Comparison of ENCODE assay signal across 24 cellular contexts in the genomic region with DNA sequence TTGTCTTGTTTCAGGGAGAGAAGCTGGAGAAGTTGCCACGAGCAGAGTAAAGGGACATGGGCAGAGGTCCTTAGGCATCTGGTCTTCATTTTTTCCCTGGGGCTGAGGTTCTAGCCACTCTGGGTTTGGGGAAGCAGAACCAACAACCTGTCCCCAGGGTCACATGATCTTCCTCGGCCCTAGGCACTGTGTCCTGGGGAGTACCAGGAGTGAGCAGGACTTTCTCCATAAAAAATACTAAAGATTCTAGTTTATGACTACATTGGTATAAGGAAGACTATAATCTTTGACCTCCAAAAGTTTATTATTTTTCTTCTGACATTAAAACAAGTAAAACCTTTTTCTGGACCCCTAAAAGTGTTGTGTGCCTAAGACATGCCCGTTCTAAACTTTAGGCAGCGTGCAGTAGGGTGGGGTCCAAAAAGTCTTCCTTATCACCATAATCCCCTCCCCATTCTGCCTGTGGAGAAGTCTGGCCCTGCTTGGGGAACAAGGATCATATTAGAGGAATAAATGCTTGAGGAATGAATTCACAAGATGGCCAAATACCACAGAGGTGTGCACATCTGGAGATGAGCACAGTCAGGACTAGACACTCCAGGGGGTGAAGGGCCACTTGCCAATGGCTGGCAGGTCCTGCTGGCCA. TPM values are rescaled to one million over a fixed set of nuclear protein-coding genes. Genes with fewer than 3 reads are reported as not detected.
A peak's percentile ranks its signal among the peaks of the same experiment; 100 is the strongest.
DNase-seq lines count a peak whose midpoint lies in the region; ATAC-seq, FAIRE-seq and TF ChIP-seq lines count a peak whose summit lies in the region.
"Had no signal": no experiment of that assay in that cellular context is flagged by ENCODE, and none has a peak within 500 bp of the region (broad histone marks: within the 10 kb centered on the region; RNA-seq: fewer than 3 reads in every experiment).

No MANE protein-coding gene starts in this region.

- no peaks in the 10 kb centered on the region for H3K36me3 Mint-ChIP-seq in naive thymus-derived CD8-positive, alpha-beta T cell
- no peaks in the 10 kb centered on the region for H3K36me3 Mint-ChIP-seq in type B pancreatic cell
- no peaks in the 10 kb centered on the region for H3K36me3 Mint-ChIP-seq in effector memory CD8-positive, alpha-beta T cell (ENCODE audit: insufficient read depth)
- H3K36me3 Mint-ChIP-seq: activated naive CD8-positive, alpha-beta T cell treated with anti-CD3 and anti-CD28 coated beads, Interleukin-2, amount 10 ng/mL, durations not matched to agents 7 days and 5 days; CD14-positive monocyte; stimulated activated effector memory CD8-positive, alpha-beta T cell treated with anti-CD3 and anti-CD28 coated beads, Interleukin-12 subunit alpha, Interleukin-12 subunit beta, amount 100 ng/mL, for 72 hours had no signal

- H3K9ac ChIP-seq in HUES64 (ENCODE audit: low read depth, low read length), result no peak overlapping the region

- in situ Hi-C loops in astrocyte of the spinal cord (cut with HindIII; ENCODE audit: low sequenced_read_pairs), result no loop called here

- H3K27me3 ChIP-seq in A673 (replicated peaks; ENCODE audit: insufficient read depth, low read depth, low read length, poor library complexity) (no peaks in the 10 kb centered on the region), HUES64 (ENCODE audit: insufficient read depth, low read length) (no peaks in the 10 kb centered on the region)
- H3K27me3 ChIP-seq: breast epithelium, testis had no signal

- no peak for DNase-seq in A673 (ENCODE audit: low spot score)
- peak; percentile 38 for DNase-seq in astrocyte of the spinal cord (ENCODE audit: low read depth, low spot score)
- peak; percentile 12 for DNase-seq in glomerular visceral epithelial cell (ENCODE audit: extremely low spot score)
- no peak for DNase-seq in HTR-8/SVneo (ENCODE audit: insufficient read length, low spot score)
- DNase-seq in naive thymus-derived CD8-positive, alpha-beta T cell, result no peak
- DNase-seq in type B pancreatic cell (ENCODE audit: extremely low spot score, unreplicated experiment), result no peak
- DNase-seq in effector memory CD8-positive, alpha-beta T cell, result no peak
- DNase-seq: activated CD4-positive, alpha-beta T cell treated with anti-CD3 and anti-CD28 coated beads, Interleukin-2, amount 50 U/mL, for 1 hour; activated CD8-positive, alpha-beta memory T cell treated with anti-CD3 and anti-CD28 coated beads, Interleukin-2, amount 50 U/mL, for 4 hours; activated naive CD8-positive, alpha-beta T cell treated with anti-CD3 and anti-CD28 coated beads, Interleukin-2, amount 10 ng/mL, durations not matched to agents 7 days and 5 days; foreskin melanocyte; KG1; NCI-H1092; NCI-H2081 treated with DMSO at 0.1 percent for 48 hours; RPMI8226; testis had no signal

- H3K9me3 ChIP-seq in A673 (ENCODE audit: low read depth, low read length, poor library complexity, severe bottlenecking) (no peaks in the 10 kb centered on the region), HUES64 (ENCODE audit: insufficient read depth, low read depth, low read length) (no peaks in the 10 kb centered on the region)
- H3K9me3 ChIP-seq: breast epithelium, testis had no signal

- H3K27ac ChIP-seq in A673 (ENCODE audit: low read depth, low read length, poor library complexity, severe bottlenecking) (peak overlapping the region; percentile 79), HUES64 (ENCODE audit: low read depth, low read length) (0 out of 2 replicates have a peak overlapping the region, but pooled peaks have one; percentile 5)
- H3K27ac ChIP-seq: testis had no signal

- no peak for ATAC-seq in naive thymus-derived CD8-positive, alpha-beta T cell
- ATAC-seq in effector memory CD8-positive, alpha-beta T cell (replicated peaks), result no peak
- ATAC-seq: stimulated activated effector memory CD8-positive, alpha-beta T cell treated with anti-CD3 and anti-CD28 coated beads, Interleukin-12 subunit alpha, Interleukin-12 subunit beta, amount 100 ng/mL, for 72 hours had no signal

- H3K4me3 Mint-ChIP-seq in naive thymus-derived CD8-positive, alpha-beta T cell, result no peak overlapping the region
- no peak overlapping the region for H3K4me3 Mint-ChIP-seq in type B pancreatic cell
- H3K4me3 Mint-ChIP-seq in effector memory CD8-positive, alpha-beta T cell, result no peak overlapping the region
- H3K4me3 Mint-ChIP-seq: activated naive CD8-positive, alpha-beta T cell treated with anti-CD3 and anti-CD28 coated beads, Interleukin-2, amount 10 ng/mL, durations not matched to agents 7 days and 5 days; CD14-positive monocyte; dendritic cell treated with granulocyte-macrophage colony-stimulating factor and Interleukin-4, amounts not matched to agents 40 ng/mL and 50 ng/mL, for 4 days; stimulated activated effector memory CD8-positive, alpha-beta T cell treated with anti-CD3 and anti-CD28 coated beads, Interleukin-12 subunit alpha, Interleukin-12 subunit beta, amount 100 ng/mL, for 72 hours had no signal

- no TSS peak for BruUV-seq in A673 (replicated peaks; lab: Mats Ljungman, UMichigan)

- H3K4me3 ChIP-seq in A673 (ENCODE audit: low read depth, low read length, poor library complexity, severe bottlenecking) (no peak overlapping the region), HUES64 (ENCODE audit: low read length) (no peak overlapping the region), astrocyte of the spinal cord (ENCODE audit: low read depth, low read length) (no peak overlapping the region)
- H3K4me3 ChIP-seq: breast epithelium, testis had no signal

- H3K9me3 Mint-ChIP-seq in naive thymus-derived CD8-positive, alpha-beta T cell, result no peaks in the 10 kb centered on the region
- no peaks in the 10 kb centered on the region for H3K9me3 Mint-ChIP-seq in type B pancreatic cell
- no peaks in the 10 kb centered on the region for H3K9me3 Mint-ChIP-seq in effector memory CD8-positive, alpha-beta T cell
- H3K9me3 Mint-ChIP-seq: activated naive CD8-positive, alpha-beta T cell treated with anti-CD3 and anti-CD28 coated beads, Interleukin-2, amount 10 ng/mL, durations not matched to agents 7 days and 5 days; activated T-helper 2 cell treated with anti-CD3 and anti-CD28 coated beads, Interferon-gamma antibody, Interleukin-2, Interleukin-4, amounts not matched to agents 10 μg/mL and 5 μg/mL and 100 μg/mL, durations not matched to agents 14 hours and 24 hours and 36 hours; CD14-positive monocyte; dendritic cell treated with granulocyte-macrophage colony-stimulating factor and Interleukin-4, amounts not matched to agents 40 ng/mL and 50 ng/mL, for 4 days; stimulated activated effector memory CD8-positive, alpha-beta T cell treated with anti-CD3 and anti-CD28 coated beads, Interleukin-12 subunit alpha, Interleukin-12 subunit beta, amount 100 ng/mL, for 72 hours had no signal

- no peaks in the 10 kb centered on the region for H3K36me3 ChIP-seq in A673 (ENCODE audit: insufficient read depth, low read length, poor library complexity, severe bottlenecking)
- H3K36me3 ChIP-seq in HUES64 (ENCODE audit: insufficient read depth, low read length), result no peaks in the 10 kb centered on the region
- H3K36me3 ChIP-seq: breast epithelium had no signal

- no peaks in the 10 kb centered on the region for H3K4me1 Mint-ChIP-seq in naive thymus-derived CD8-positive, alpha-beta T cell
- peaks cover 36% of the 10 kb centered on the region for H3K4me1 Mint-ChIP-seq in type B pancreatic cell (ENCODE audit: unreplicated experiment)
- no peaks in the 10 kb centered on the region for H3K4me1 Mint-ChIP-seq in effector memory CD8-positive, alpha-beta T cell (ENCODE audit: low read depth in 2 of 2)
- H3K4me1 Mint-ChIP-seq: CD14-positive monocyte; stimulated activated effector memory CD8-positive, alpha-beta T cell treated with anti-CD3 and anti-CD28 coated beads, Interleukin-12 subunit alpha, Interleukin-12 subunit beta, amount 100 ng/mL, for 72 hours had no signal

- TF ChIP-seq CTCF in A673 (conservative IDR thresholded peaks at IDR 0.05; ENCODE audit: low read depth, low read length) (no peak), astrocyte of the spinal cord (IDR thresholded peaks at IDR 0.05; ENCODE audit: low read depth, low read length) (no peak), type B pancreatic cell (conservative IDR thresholded peaks at IDR 0.05) (no peak)

- no peak overlapping the region for H3K27ac Mint-ChIP-seq in naive thymus-derived CD8-positive, alpha-beta T cell
- H3K27ac Mint-ChIP-seq in type B pancreatic cell, result no peak overlapping the region
- no peak overlapping the region for H3K27ac Mint-ChIP-seq in effector memory CD8-positive, alpha-beta T cell
- H3K27ac Mint-ChIP-seq: activated naive CD8-positive, alpha-beta T cell treated with anti-CD3 and anti-CD28 coated beads, Interleukin-2, amount 10 ng/mL, durations not matched to agents 7 days and 5 days; activated T-helper 2 cell treated with anti-CD3 and anti-CD28 coated beads, Interferon-gamma antibody, Interleukin-2, Interleukin-4, amounts not matched to agents 10 μg/mL and 5 μg/mL and 100 μg/mL, durations not matched to agents 14 hours and 24 hours and 36 hours; CD14-positive monocyte; dendritic cell treated with granulocyte-macrophage colony-stimulating factor and Interleukin-4, amounts not matched to agents 40 ng/mL and 50 ng/mL, for 4 days; stimulated activated effector memory CD8-positive, alpha-beta T cell treated with anti-CD3 and anti-CD28 coated beads, Interleukin-12 subunit alpha, Interleukin-12 subunit beta, amount 100 ng/mL, for 72 hours had no signal

- WGBS in HUES64, result 81% methylated on average over 4 of the region's 4 CpGs

- CTCF ChIA-PET in A673 (lab: Charles Lee), result no interaction called here

- H3K4me1 ChIP-seq in A673 (ENCODE audit: insufficient read depth, low read length, poor library complexity, severe bottlenecking), result peaks cover 50% of the 10 kb centered on the region
- peaks cover 7% of the 10 kb centered on the region for H3K4me1 ChIP-seq in HUES64 (ENCODE audit: insufficient read depth, low read length)
- H3K4me1 ChIP-seq: breast epithelium had no signal

- POLR2A ChIA-PET in A673 (lab: Charles Lee; ENCODE audit: low non-redundant PET), result no interaction called here
- POLR2A ChIA-PET in naive thymus-derived CD8-positive, alpha-beta T cell (lab: Charles Lee), result no interaction called here

- no peak for FAIRE-seq in HTR-8/SVneo (lab: Jason Lieb, UNC)
- FAIRE-seq: endothelial cell of umbilical vein, G401.6 had no signal

- peaks cover 0 to 8% (median 0%) of the 10 kb centered on the region in 5 donors for H3K27me3 Mint-ChIP-seq in naive thymus-derived CD8-positive, alpha-beta T cell
- H3K27me3 Mint-ChIP-seq in type B pancreatic cell, result no peaks in the 10 kb centered on the region
- H3K27me3 Mint-ChIP-seq in effector memory CD8-positive, alpha-beta T cell, result peaks cover 3 to 14% of the 10 kb centered on the region in 2 donors

- intact Hi-C loops in A673 (cut with micrococcal nuclease; ENCODE audit: unreplicated experiment), result no loop called here

RNA-seq across cellular contexts. Expression of a gene that starts 19.3 kb away (rescaled TPM):
- total RNA-seq in A673 (2021) (4.0 and 6.9 TPM in 2 replicates), type B pancreatic cell (ENCODE audit: low replicate concordance) (42.9 and 48.4 TPM in 2 replicates)
- 14.2 TPM for polyA plus RNA-seq in HUES64 (2013, experiment 1 of 2)
- polyA plus RNA-seq in HUES64 (2013, experiment 2 of 2), result 15.7 TPM
- total RNA-seq in naive thymus-derived CD8-positive, alpha-beta T cell, result under 1 TPM; 0.05 to 0.13 TPM
- polyA plus RNA-seq in naive thymus-derived CD8-positive, alpha-beta T cell, result not detected

Comparison
In these comparisons a context has a peak if more than half of its experiments do, and no peak if none do; other contexts are left out.
1. DNase-seq: peak in astrocyte of the spinal cord (single experiment) and glomerular visceral epithelial cell (single experiment); none in A673 (single experiment), HTR-8/SVneo (single experiment), naive thymus-derived CD8-positive, alpha-beta T cell (0 of 10), type B pancreatic cell (single experiment) and effector memory CD8-positive, alpha-beta T cell (0 of 3).